Comparison of ENCODE assay signal across 11 cellular contexts in genomic region chr5:103894882-103895281, GRCh38.
DNase-seq lines count a peak whose midpoint lies in the region; ATAC-seq and TF ChIP-seq lines count a peak whose summit lies in the region.
"Had no signal": no experiment of that assay in that cellular context is flagged by ENCODE, and none has a peak within 500 bp of the region (broad histone marks: within the 10 kb centered on the region; RNA-seq: fewer than 3 reads in every experiment).

No MANE protein-coding gene starts in this region.

- H3K4me2 ChIP-seq in H9 (ENCODE audit: insufficient read depth, insufficient read length, low read length) (no peak overlapping the region), smooth muscle cell (no peak overlapping the region)

- no peak overlapping the region for H4K5ac ChIP-seq in H9 (ENCODE audit: insufficient read length, low read depth, low read length)

- H3K27ac ChIP-seq in H9 (ENCODE audit: insufficient read length, low read depth, low read length) (no peak overlapping the region), SK-N-MC (peak overlapping the region; percentile 62), smooth muscle cell (ENCODE audit: low read depth) (no peak overlapping the region)

- no peaks in the 10 kb centered on the region for H3K27me3 Mint-ChIP-seq in H9 (ENCODE audit: low read depth)
- H3K27me3 Mint-ChIP-seq: activated CD4-positive, alpha-beta memory T cell treated with anti-CD3 and anti-CD28 coated beads, Interleukin-2, amount 10 ng/mL, durations not matched to agents 7 days and 5 days had no signal

- no peak overlapping the region for H3T11ph ChIP-seq in H9 (ENCODE audit: low read length)

- H3K4me1 ChIP-seq in H9 (ENCODE audit: insufficient read depth, low read length) (no peaks in the 10 kb centered on the region), smooth muscle cell (ENCODE audit: low read depth) (no peaks in the 10 kb centered on the region)

- no peaks in the 10 kb centered on the region for H3K23me2 ChIP-seq in H9 (ENCODE audit: insufficient read length, low read depth, low read length, poor library complexity, severe bottlenecking)

- no peak overlapping the region for H4K8ac ChIP-seq in H9 (replicated peaks; ENCODE audit: insufficient read length, low read depth, low read length)

- peaks cover 0 to 5% of the 10 kb centered on the region in 2 experiments; a peak in 4 of 5 replicates for H3K9me3 Mint-ChIP-seq in H9

- no peak overlapping the region for H3K14ac ChIP-seq in H9 (ENCODE audit: insufficient read depth, low read length)

- H3K9ac ChIP-seq in H9 (ENCODE audit: extremely low read depth, insufficient read length, low read length) = no peak overlapping the region
- H3K9ac ChIP-seq in SK-N-MC (ENCODE audit: insufficient read length) = no peak overlapping the region
- no peak overlapping the region for H3K9ac ChIP-seq in smooth muscle cell (ENCODE audit: low read depth)

- H3K9me3 ChIP-seq in H9 (ENCODE audit: control insufficient read depth, low read depth, low read length) (no peaks in the 10 kb centered on the region), SK-N-MC (ENCODE audit: low read depth, low read length) (no peaks in the 10 kb centered on the region), smooth muscle cell (replicated peaks; ENCODE audit: low read depth) (no peaks in the 10 kb centered on the region)

- ATAC-seq in activated CD4-positive, CD25-positive, alpha-beta regulatory T cell treated with anti-CD3 and anti-CD28 coated beads, Interleukin-2, amount 50 U/mL, for 24 hours = no peak
- ATAC-seq in HG02623 (IDR thresholded peaks at IDR 0.05; ENCODE audit: unreplicated experiment) = no peak

- no peaks in the 10 kb centered on the region for H3K79me2 ChIP-seq in H9 (ENCODE audit: insufficient read depth, low read length)
- H3K79me2 ChIP-seq in smooth muscle cell (ENCODE audit: low read depth) = no peaks in the 10 kb centered on the region

- no peaks in the 10 kb centered on the region for H3F3A ChIP-seq in smooth muscle cell (ENCODE audit: low read depth)

- no peaks in the 10 kb centered on the region for H3K79me1 ChIP-seq in H9 (ENCODE audit: insufficient read depth, low read depth, low read length, poor library complexity, severe bottlenecking)

- no peak overlapping the region for H3K56ac ChIP-seq in H9 (ENCODE audit: insufficient read length, low read depth, low read length)

- no peak overlapping the region for H2BK20ac ChIP-seq in H9 (ENCODE audit: low read depth, low read length, poor library complexity, severe bottlenecking)

- H3K23ac ChIP-seq in H9 (ENCODE audit: insufficient read length, low read depth, low read length) = no peak overlapping the region

- no peak overlapping the region for H2BK120ac ChIP-seq in H9 (ENCODE audit: low read depth, low read length, poor library complexity, severe bottlenecking)

- H3K27ac Mint-ChIP-seq in H9 = peak overlapping the region in 2 of 3 experiments; percentile 29 to 61; a peak in 2 of 7 replicates
- H3K27ac Mint-ChIP-seq: activated CD4-positive, alpha-beta memory T cell treated with anti-CD3 and anti-CD28 coated beads, Interleukin-2, amount 10 ng/mL, durations not matched to agents 7 days and 5 days; activated naive CD4-positive, alpha-beta T cell treated with anti-CD3 and anti-CD28 coated beads for 36 hours had no signal

- no peak overlapping the region for H2BK12ac ChIP-seq in H9 (ENCODE audit: insufficient read length, low read depth, low read length)

- H3K36me3 ChIP-seq in SK-N-MC (ENCODE audit: insufficient read depth, low read length) (no peaks in the 10 kb centered on the region), smooth muscle cell (ENCODE audit: low read depth) (no peaks in the 10 kb centered on the region)

- H3K27me3 ChIP-seq in H9 (ENCODE audit: insufficient read depth, low read length) = no peaks in the 10 kb centered on the region
- H3K27me3 ChIP-seq in smooth muscle cell (ENCODE audit: low read depth) = no peaks in the 10 kb centered on the region

- H3K36me3 Mint-ChIP-seq in H9 (ENCODE audit: insufficient read depth in 1 of 3, low read depth in 3 of 3) = peaks cover 0 to 6% (median 6%) of the 10 kb centered on the region in 3 experiments; a peak in 5 of 7 replicates

- no peak overlapping the region for H2BK15ac ChIP-seq in H9 (ENCODE audit: low read depth, low read length)

- H4K91ac ChIP-seq in H9 (ENCODE audit: insufficient read length, low read depth, low read length) = no peak overlapping the region

- no peak overlapping the region for H2AK5ac ChIP-seq in H9 (ENCODE audit: insufficient read length, low read length)

- DNase-seq in H9 (no peak), SK-N-MC (ENCODE audit: low read depth, low spot score) (no peak), globus pallidus (ENCODE audit: low spot score) (peak; percentile 88), smooth muscle cell (lab: John Stamatoyannopoulos, UW; ENCODE audit: unreplicated experiment) (no peak)
- no peak for DNase-seq in activated T-cell treated with anti-CD3 and anti-CD28 coated beads, Interleukin-2, amount 50 U/mL, for 1 hour
- DNase-seq: activated CD4-positive, alpha-beta memory T cell treated with anti-CD3 and anti-CD28 coated beads, Interleukin-2, amount 10 ng/mL, durations not matched to agents 7 days and 5 days; activated naive CD4-positive, alpha-beta T cell treated with anti-CD3 and anti-CD28 coated beads for 36 hours; cortex of kidney; NCI-H524 had no signal

- H3K4me3 ChIP-seq in SK-N-MC (no peak overlapping the region), smooth muscle cell (no peak overlapping the region)

- no peak overlapping the region for H3K4ac ChIP-seq in H9 (ENCODE audit: low read depth, low read length)

- H4K20me1 ChIP-seq in H9 (ENCODE audit: control insufficient read depth, insufficient read depth, insufficient read length) (no peaks in the 10 kb centered on the region), smooth muscle cell (ENCODE audit: low read depth) (no peaks in the 10 kb centered on the region)

- H2BK5ac ChIP-seq in H9 (ENCODE audit: insufficient read length, low read length) = no peak overlapping the region

- TF ChIP-seq CTCF in H9 (conservative IDR thresholded peaks at IDR 0.05) (no peak), smooth muscle cell (IDR thresholded peaks at IDR 0.05; ENCODE audit: borderline replicate concordance, insufficient read depth, poor library complexity, severe bottlenecking) (no peak)

- H3K4me1 Mint-ChIP-seq in H9 = peaks cover 5 to 7% of the 10 kb centered on the region in 2 experiments
- H3K4me1 Mint-ChIP-seq: activated CD4-positive, alpha-beta memory T cell treated with anti-CD3 and anti-CD28 coated beads, Interleukin-2, amount 10 ng/mL, durations not matched to agents 7 days and 5 days had no signal

- H3K4me3 Mint-ChIP-seq in H9 = no peak overlapping the region; a peak in 1 of 5 replicates
- H3K4me3 Mint-ChIP-seq: activated CD4-positive, alpha-beta memory T cell treated with anti-CD3 and anti-CD28 coated beads, Interleukin-2, amount 10 ng/mL, durations not matched to agents 7 days and 5 days; activated naive CD4-positive, alpha-beta T cell treated with anti-CD3 and anti-CD28 coated beads for 36 hours had no signal

- H2AFZ ChIP-seq in H9 (ENCODE audit: low read length) (no peak overlapping the region), smooth muscle cell (ENCODE audit: low read depth) (peak overlapping the region; percentile 14)

- no peak overlapping the region for H3K18ac ChIP-seq in H9 (ENCODE audit: insufficient read length, low read depth, low read length)
